In the genomic region with DNA sequence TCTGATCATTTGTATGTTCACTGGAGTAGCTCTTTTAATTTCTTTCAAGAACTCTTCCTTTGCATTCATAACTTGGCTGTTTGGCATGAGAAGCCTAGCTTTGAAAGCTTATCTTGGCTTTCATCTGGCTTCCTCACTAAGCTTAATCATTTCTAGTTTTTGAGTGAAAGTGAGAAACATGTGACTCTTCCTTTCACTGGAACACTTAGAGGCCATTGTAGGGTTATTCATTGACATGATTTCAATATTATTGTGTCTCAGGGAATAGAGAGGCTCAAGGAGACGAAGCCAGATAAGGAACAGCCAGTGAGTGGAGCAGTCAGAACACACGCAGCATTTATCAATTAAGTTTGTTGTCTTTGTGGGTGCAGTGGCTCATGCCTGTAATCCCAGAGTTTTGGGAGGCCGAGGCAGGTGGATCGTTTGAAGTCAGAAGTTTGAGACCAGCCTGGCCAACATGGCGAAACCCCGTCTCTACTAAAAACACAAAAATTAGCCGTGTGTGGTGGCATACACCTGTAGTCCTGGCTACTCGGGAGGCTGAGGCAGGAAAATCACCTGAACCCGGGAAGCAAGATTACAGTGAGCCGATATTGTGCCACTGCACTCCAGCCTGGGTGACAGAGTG, we compare ENCODE assay signal across 12 cellular contexts.
DNase-seq lines count a peak whose midpoint lies in the region; ATAC-seq, FAIRE-seq and TF ChIP-seq lines count a peak whose summit lies in the region.
"Had no signal": no experiment of that assay in that cellular context is flagged by ENCODE, and none has a peak within 500 bp of the region (broad histone marks: within the 10 kb centered on the region; RNA-seq: fewer than 3 reads in every experiment).

No MANE protein-coding gene starts in this region.

- no peak overlapping the region for H4K8ac ChIP-seq in IMR-90 (ENCODE audit: low read depth in 2 of 2, low read length in 2 of 2)

- 0 out of 3 replicates have a peak overlapping the region, but pooled peaks have one; percentile 6 for H2BK15ac ChIP-seq in IMR-90 (ENCODE audit: low read depth, low read length)

- H3K9me2 ChIP-seq in hepatocyte (replicated peaks; ENCODE audit: insufficient read depth): no peaks in the 10 kb centered on the region

- CTCF ChIA-PET in IMR-90 (lab: Yijun Ruan, JAX): interaction anchor here (1.0 to 1.1 kb wide), 2 partner anchors 9 to 31 kb away, joined by 3 to 4 read pairs; no protein-coding TSS in a partner anchor

- no peak overlapping the region for H3K56ac ChIP-seq in IMR-90 (ENCODE audit: extremely low read depth, insufficient read depth, low read length)

- FAIRE-seq in GM12891 (lab: Jason Lieb, UNC): peak; percentile 89

- 0 out of 2 replicates have a peak overlapping the region, but pooled peaks have one; percentile 17 for H3K14ac ChIP-seq in IMR-90 (replicated peaks; ENCODE audit: low read depth, low read length)

- no peak for TF ChIP-seq RAD21 in IMR-90 (IDR thresholded peaks at IDR 0.05; ENCODE audit: low read length)

- no peak for TF ChIP-seq POLR2A in GM12891 (IDR thresholded peaks at IDR 0.05; ENCODE audit: low read depth, low read length)
- TF ChIP-seq POLR2A in IMR-90 (IDR thresholded peaks at IDR 0.05; ENCODE audit: low read depth, low read length): no peak

- peak overlapping the region; percentile 59; the same call in 1 of the 2 replicates for H3K18ac ChIP-seq in IMR-90 (ENCODE audit: low read depth, low read length)

- no peaks in the 10 kb centered on the region for H3K79me1 ChIP-seq in IMR-90 (ENCODE audit: low read depth in 1 of 2, low read length in 2 of 2)

- no peaks in the 10 kb centered on the region for H4K20me1 ChIP-seq in IMR-90 (ENCODE audit: insufficient read depth, low read length)
- no peaks in the 10 kb centered on the region for H4K20me1 ChIP-seq in hepatocyte (ENCODE audit: insufficient read depth, poor library complexity, severe bottlenecking)

- H3K4me1 ChIP-seq in IMR-90 (ENCODE audit: control insufficient read depth, insufficient read depth, low read length) (peaks cover 6% of the 10 kb centered on the region; the same call in 1 of the 2 replicates), hepatocyte (ENCODE audit: insufficient read depth) (no peaks in the 10 kb centered on the region)
- H3K4me1 ChIP-seq: parathyroid adenoma had no signal

- intact Hi-C loops in IMR-90 (cut with micrococcal nuclease): no loop called here

- no peaks in the 10 kb centered on the region for H3K9me1 ChIP-seq in IMR-90 (ENCODE audit: insufficient read depth, low read length)

- H3K79me2 ChIP-seq in hepatocyte: no peaks in the 10 kb centered on the region
- H3K79me2 ChIP-seq: parathyroid adenoma had no signal

- H3K27me3 ChIP-seq in IMR-90 (ENCODE audit: control insufficient read depth, insufficient read depth, low read length) (no peaks in the 10 kb centered on the region), hepatocyte (no peaks in the 10 kb centered on the region)
- H3K27me3 ChIP-seq: SJCRH30 had no signal

- H2BK5ac ChIP-seq in IMR-90 (ENCODE audit: low read depth, low read length, poor library complexity, severe bottlenecking): peak overlapping the region; percentile 4

- in situ Hi-C loops in IMR-90 (cut with MboI; ENCODE audit: low sequenced_read_pairs): no loop called here

- BruUV-seq in IMR-90 (replicated peaks; lab: Mats Ljungman, UMichigan): no TSS peak

- H3K9ac ChIP-seq in IMR-90 (ENCODE audit: low read depth, low read length): no peak overlapping the region
- H3K9ac ChIP-seq: parathyroid adenoma had no signal

- H3K4ac ChIP-seq in IMR-90 (ENCODE audit: low read depth, low read length): no peak overlapping the region

- H3K9me3 ChIP-seq in IMR-90 (ENCODE audit: control insufficient read depth, insufficient read depth, low read length) (peaks cover 3% of the 10 kb centered on the region; the same call in 1 of the 2 replicates), hepatocyte (ENCODE audit: low read depth) (no peaks in the 10 kb centered on the region)

- no peak overlapping the region for H2BK120ac ChIP-seq in IMR-90 (ENCODE audit: low read depth, low read length)

- no peak overlapping the region for H3K23ac ChIP-seq in IMR-90 (ENCODE audit: low read depth, low read length)

- no peak overlapping the region for H2AK9ac ChIP-seq in IMR-90 (replicated peaks; ENCODE audit: low read depth, low read length, poor library complexity)

- ATAC-seq in GM19463 (IDR thresholded peaks at IDR 0.05; ENCODE audit: unreplicated experiment): peak; percentile 52
- ATAC-seq in IMR-90 (ENCODE audit: low read depth): no peak
- ATAC-seq in HG03469 (IDR thresholded peaks at IDR 0.05; ENCODE audit: unreplicated experiment): no peak

- dilution Hi-C loops in IMR-90 (cut with HindIII; ENCODE audit: low sequenced_read_pairs, unreplicated experiment): no loop called here

- DNase-seq in GM12891 (ENCODE audit: insufficient read length, low spot score): no peak
- DNase-seq in IMR-90: no peak
- peak; percentile 43 for DNase-seq in hepatocyte (ENCODE audit: low spot score)
- no peak for DNase-seq in NCI-H128 (lab: John Stamatoyannopoulos, UW; ENCODE audit: unreplicated experiment)
- DNase-seq in NCI-H2081 (lab: John Stamatoyannopoulos, UW): no peak
- DNase-seq in AG08396 (ENCODE audit: low spot score): no peak
- DNase-seq: glutamatergic neuron, NCI-H1417 treated with DMSO at 0.1 percent for 48 hours, SJCRH30 had no signal

- H4K5ac ChIP-seq in IMR-90 (ENCODE audit: low read depth, low read length): peak overlapping the region; percentile 41; the same call in 1 of the 2 replicates

- H3K4me3 ChIP-seq in IMR-90 (ENCODE audit: insufficient read depth, low read depth, low read length) (no peak overlapping the region), hepatocyte (no peak overlapping the region)
- H3K4me3 ChIP-seq: SJCRH30 had no signal

- H3K36me3 ChIP-seq in IMR-90 (ENCODE audit: control insufficient read depth, insufficient read depth, low read length) (no peaks in the 10 kb centered on the region), hepatocyte (replicated peaks; ENCODE audit: insufficient read depth, low read depth) (no peaks in the 10 kb centered on the region)
- H3K36me3 ChIP-seq: SJCRH30 had no signal

- no peak for TF ChIP-seq CTCF in IMR-90 (conservative IDR thresholded peaks at IDR 0.05; ENCODE audit: low read depth, low read length)
- TF ChIP-seq CTCF in hepatocyte (IDR thresholded peaks at IDR 0.05; ENCODE audit: poor library complexity): no peak

- H2AK5ac ChIP-seq in IMR-90 (ENCODE audit: low read depth, low read length): no peak overlapping the region; the same call in 1 of the 2 replicates

- no peak overlapping the region for H2BK20ac ChIP-seq in IMR-90 (ENCODE audit: low read depth, low read length)

- H3K4me2 ChIP-seq in IMR-90 (ENCODE audit: low read depth, low read length) (no peak overlapping the region), hepatocyte (no peak overlapping the region)

- no peak overlapping the region for H4K91ac ChIP-seq in IMR-90 (ENCODE audit: insufficient read depth, low read depth, low read length)

- WGBS in IMR-90 (ENCODE audit: extremely low coverage in 2 of 2, insufficient read length in 1 of 2), 2 experiments: 100% methylated on average over 1 of the region's 10 CpGs; no CpG with 5 or more reads in 1 of the 2 experiments
- WGBS in hepatocyte (ENCODE audit: low lambda C conversion rate, missing lambda C conversion rate): 75% methylated on average over 10 of the region's 10 CpGs

- no peak overlapping the region for H3K27ac ChIP-seq in IMR-90 (ENCODE audit: insufficient read depth, low read length)
- H3K27ac ChIP-seq in hepatocyte: peak overlapping the region; percentile 33
- H3K27ac ChIP-seq: parathyroid adenoma, SJCRH30 had no signal

- H2AFZ ChIP-seq in IMR-90 (replicated peaks; ENCODE audit: low read length, poor library complexity) (no peak overlapping the region), hepatocyte (no peak overlapping the region)
- H2AFZ ChIP-seq: parathyroid adenoma had no signal

- POLR2A ChIA-PET in IMR-90 (lab: Charles Lee; ENCODE audit: unreplicated experiment): interaction anchor here (0.5 kb wide), 1 partner anchor 19 kb away, joined by 6 read pairs; no protein-coding TSS in a partner anchor

TF ChIP-seq in GM12891, 5 proteins besides CTCF, POLR2A, EP300 and RAD21:
- TF ChIP-seq SPI1 (IDR thresholded peaks at IDR 0.05; ENCODE audit: low read depth, low read length): peak; percentile 55
- TF ChIP-seq POLR2AphosphoS5 (IDR thresholded peaks at IDR 0.05; ENCODE audit: low read depth, low read length): no peak

TF ChIP-seq in IMR-90, 13 proteins besides CTCF, POLR2A, EP300 and RAD21 (continues in another document):
- TF ChIP-seq SMC3 (IDR thresholded peaks at IDR 0.05; ENCODE audit: low read depth, low read length): no peak
- TF ChIP-seq CHD1 (IDR thresholded peaks at IDR 0.05; ENCODE audit: low read depth, low read length): no peak
- TF ChIP-seq, protein P1, sequence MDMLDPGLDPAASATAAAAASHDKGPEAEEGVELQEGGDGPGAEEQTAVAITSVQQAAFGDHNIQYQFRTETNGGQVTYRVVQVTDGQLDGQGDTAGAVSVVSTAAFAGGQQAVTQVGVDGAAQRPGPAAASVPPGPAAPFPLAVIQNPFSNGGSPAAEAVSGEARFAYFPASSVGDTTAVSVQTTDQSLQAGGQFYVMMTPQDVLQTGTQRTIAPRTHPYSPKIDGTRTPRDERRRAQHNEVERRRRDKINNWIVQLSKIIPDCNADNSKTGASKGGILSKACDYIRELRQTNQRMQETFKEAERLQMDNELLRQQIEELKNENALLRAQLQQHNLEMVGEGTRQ (IDR thresholded peaks at IDR 0.05; ENCODE audit: low read depth, low read length): no peak
- no peak for TF ChIP-seq MXI1 (IDR thresholded peaks at IDR 0.05; ENCODE audit: borderline replicate concordance, low read depth, low read length)
- TF ChIP-seq MAFK (IDR thresholded peaks at IDR 0.05; ENCODE audit: low read depth, low read length): no peak
- no peak for TF ChIP-seq FOS (IDR thresholded peaks at IDR 0.05; ENCODE audit: low read depth, low read length)
- no peak for TF ChIP-seq CEBPB (IDR thresholded peaks at IDR 0.05; ENCODE audit: low read depth, low read length)
- no peak for TF ChIP-seq BHLHE40 (IDR thresholded peaks at IDR 0.05; ENCODE audit: low read depth, low read length)
- TF ChIP-seq NFE2L2 (IDR thresholded peaks at IDR 0.05; ENCODE audit: low read depth, low read length): no peak
- TF ChIP-seq RFX5 (IDR thresholded peaks at IDR 0.05; ENCODE audit: low read depth, low read length): no peak
- TF ChIP-seq MAZ (IDR thresholded peaks at IDR 0.05; ENCODE audit: borderline replicate concordance, low read depth, low read length): no peak
- no peak for TF ChIP-seq RCOR1 (IDR thresholded peaks at IDR 0.05; ENCODE audit: insufficient replicate concordance, low read length)
